ENCODE assay signal across 27 cellular contexts in the genomic region with DNA sequence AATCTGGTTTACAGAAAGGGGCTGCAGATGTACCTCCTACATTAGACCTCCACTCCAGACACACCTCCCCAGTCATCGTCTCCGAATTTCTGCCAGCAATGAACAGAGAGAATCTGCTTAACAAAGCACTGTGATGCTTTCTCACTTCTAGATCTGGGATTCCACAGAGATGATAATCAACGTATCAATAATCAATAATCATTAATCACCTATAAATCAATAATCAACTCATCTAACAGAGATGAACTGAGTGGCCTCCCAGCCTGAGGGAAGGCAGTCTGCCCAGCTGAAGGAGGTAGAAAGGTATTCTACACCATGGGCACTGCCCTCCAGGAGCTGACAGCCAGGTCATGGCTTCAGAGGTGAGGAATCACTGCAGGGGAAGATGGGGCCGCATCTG.
"Had no signal": no experiment of that assay in that cellular context is flagged by ENCODE, and none has a peak within 500 bp of the region (broad histone marks: within the 10 kb centered on the region; RNA-seq: fewer than 3 reads in every experiment).

No MANE protein-coding gene starts in this region.

- ATAC-seq: naive thymus-derived CD8-positive, alpha-beta T cell; pancreas; psoas muscle; right cardiac atrium; stimulated activated naive B cell treated with anti-CD40 and anti-IgM and Interleukin-4, amounts not matched to agents 10 μg/mL and 1 μg/mL and 100 μg/mL, for 72 hours had no signal

- H3K27ac Mint-ChIP-seq: naive B cell; naive thymus-derived CD8-positive, alpha-beta T cell; natural killer cell treated with Interleukin-12 subunit alpha and Interleukin-12 subunit beta and Interleukin-15 and Interleukin-18, amount 100 ng/mL, for 72 hours; nephron progenitor cell; stimulated activated effector memory CD8-positive, alpha-beta T cell treated with anti-CD3 and anti-CD28 coated beads, Interleukin-12 subunit alpha, Interleukin-12 subunit beta, amount 100 ng/mL, for 72 hours; stimulated activated naive B cell treated with anti-CD40 and anti-IgM and Interleukin-4, amounts not matched to agents 10 μg/mL and 1 μg/mL and 100 μg/mL, for 72 hours had no signal

- DNase-seq: naive B cell; naive thymus-derived CD8-positive, alpha-beta T cell; nephron progenitor cell; nucleus accumbens; pancreas; psoas muscle; right cardiac atrium; right lobe of liver; sigmoid colon; small intestine; stimulated activated CD4-positive, alpha-beta T cell treated with anti-CD3 and anti-CD28 coated beads, Interleukin-15, amount 100 ng/mL, for 24 hours; stimulated activated CD4-positive, alpha-beta T cell treated with anti-CD3 and anti-CD28 coated beads, Interleukin-2, amount 100 ng/mL, for 24 hours; stimulated activated CD4-positive, alpha-beta T cell treated with anti-CD3 and anti-CD28 coated beads, Interleukin-2, amount 100 ng/mL, for 48 hours; stimulated activated CD4-positive, alpha-beta T cell treated with anti-CD3 and anti-CD28 coated beads, Interleukin-4, amount 100 ng/mL, for 24 hours; stimulated activated naive B cell treated with anti-CD40 and anti-IgM and Interleukin-4, amounts not matched to agents 10 μg/mL and 1 μg/mL and 100 μg/mL, for 72 hours; stimulated activated naive CD4-positive, alpha-beta T cell treated with Interleukin-2 at 50 U/mL for 16 hours; stomach; thyroid gland; trophoblast cell; upper lobe of left lung had no signal

- H3K27me3 Mint-ChIP-seq: naive B cell; stimulated activated naive B cell treated with anti-CD40 and anti-IgM and Interleukin-4, amounts not matched to agents 10 μg/mL and 1 μg/mL and 100 μg/mL, for 72 hours had no signal

- H3K27me3 ChIP-seq: neutrophil, pancreas, right lobe of liver, sigmoid colon, stomach, thyroid gland, tibial nerve, upper lobe of left lung, vagina had no signal

- H3K36me3 ChIP-seq: neutrophil, pancreas, right lobe of liver, sigmoid colon, stomach, thoracic aorta, thyroid gland, tibial nerve, upper lobe of left lung, vagina had no signal

- H3K9me3 ChIP-seq: neutrophil, pancreas, psoas muscle, right lobe of liver, thoracic aorta, thyroid gland, vagina had no signal

- H3K4me1 ChIP-seq: pancreas, psoas muscle, right lobe of liver, sigmoid colon, stomach, thyroid gland, tibial nerve, upper lobe of left lung, vagina had no signal

- H3K27ac ChIP-seq: neutrophil, pancreas, psoas muscle, right lobe of liver, sigmoid colon, stomach, thoracic aorta, thyroid gland, tibial nerve, upper lobe of left lung, vagina had no signal

- H3K4me1 Mint-ChIP-seq: naive B cell; naive thymus-derived CD8-positive, alpha-beta T cell; neural crest cell; stimulated activated effector memory CD8-positive, alpha-beta T cell treated with anti-CD3 and anti-CD28 coated beads, Interleukin-12 subunit alpha, Interleukin-12 subunit beta, amount 100 ng/mL, for 72 hours; stimulated activated naive B cell treated with anti-CD40 and anti-IgM and Interleukin-4, amounts not matched to agents 10 μg/mL and 1 μg/mL and 100 μg/mL, for 72 hours had no signal

- H3K4me3 Mint-ChIP-seq: naive B cell; naive thymus-derived CD8-positive, alpha-beta T cell; natural killer cell treated with Interleukin-12 subunit alpha and Interleukin-12 subunit beta and Interleukin-15 and Interleukin-18, amount 100 ng/mL, for 72 hours; nephron progenitor cell; neural crest cell; stimulated activated effector memory CD8-positive, alpha-beta T cell treated with anti-CD3 and anti-CD28 coated beads, Interleukin-12 subunit alpha, Interleukin-12 subunit beta, amount 100 ng/mL, for 72 hours; stimulated activated naive B cell treated with anti-CD40 and anti-IgM and Interleukin-4, amounts not matched to agents 10 μg/mL and 1 μg/mL and 100 μg/mL, for 72 hours had no signal

- H3K4me3 ChIP-seq: pancreas, psoas muscle, right lobe of liver, sigmoid colon, stomach, thoracic aorta, thyroid gland, tibial nerve, upper lobe of left lung, vagina had no signal
